Comparison of ENCODE assay signal across 23 cellular contexts in the genomic region with DNA sequence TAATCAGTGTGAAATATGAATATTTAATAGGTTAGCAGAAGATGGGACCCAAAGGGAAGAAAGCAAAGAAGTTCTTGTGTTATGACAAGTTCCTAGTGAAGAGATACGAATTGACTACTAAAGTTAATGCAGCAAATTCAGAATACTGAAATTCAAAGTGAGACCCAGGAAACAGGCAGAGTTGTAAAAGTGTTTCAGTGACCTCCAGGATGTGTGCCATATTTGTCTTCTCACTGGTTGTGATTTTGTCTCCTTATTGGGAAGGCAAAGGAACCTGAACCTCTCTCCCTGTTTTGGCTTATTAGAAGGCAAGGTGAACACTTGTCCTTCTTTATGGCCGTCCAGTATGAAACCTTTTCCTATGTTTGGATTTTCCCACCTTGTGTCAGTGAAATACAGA. TPM values are rescaled to one million over a fixed set of nuclear protein-coding genes. Genes with fewer than 3 reads are reported as not detected.
A peak's percentile ranks its signal among the peaks of the same experiment; 100 is the strongest.
DNase-seq lines count a peak whose midpoint lies in the region; ATAC-seq and TF ChIP-seq lines count a peak whose summit lies in the region.
"Had no signal": no experiment of that assay in that cellular context is flagged by ENCODE, and none has a peak within 500 bp of the region (broad histone marks: within the 10 kb centered on the region; RNA-seq: fewer than 3 reads in every experiment).

No MANE protein-coding gene starts in this region.

- H3K4me3 Mint-ChIP-seq in activated CD4-positive, alpha-beta T cell treated with anti-CD3 and anti-CD28 coated beads for 36 hours = no peak overlapping the region
- no peak overlapping the region for H3K4me3 Mint-ChIP-seq in activated naive CD4-positive, alpha-beta T cell treated with anti-CD3 and anti-CD28 coated beads for 36 hours
- no peak overlapping the region for H3K4me3 Mint-ChIP-seq in activated naive CD8-positive, alpha-beta T cell
- H3K4me3 Mint-ChIP-seq: CD4-positive, alpha-beta T cell; H9; HFFc6 had no signal

- no peaks in the 10 kb centered on the region for H4K20me1 ChIP-seq in Karpas-422 (ENCODE audit: insufficient read depth, low read depth, low read length)
- H4K20me1 ChIP-seq: BLaER1 had no signal

- in situ Hi-C loops in gastrocnemius medialis (cut with MboI; ENCODE audit: low sequenced_read_pairs in 4 of 4) = no loop called here

- no peak overlapping the region for H2AFZ ChIP-seq in Karpas-422 (ENCODE audit: low read length)

- no peak overlapping the region for H3K9ac ChIP-seq in Karpas-422 (ENCODE audit: low read length)
- H3K9ac ChIP-seq: BLaER1 had no signal

- TF ChIP-seq POLR2A in gastrocnemius medialis (IDR thresholded peaks at IDR 0.05) = no peak

- H3K36me3 ChIP-seq in gastrocnemius medialis (no peaks in the 10 kb centered on the region), Karpas-422 (ENCODE audit: insufficient read depth, low read length) (no peaks in the 10 kb centered on the region)
- H3K36me3 ChIP-seq: BLaER1 had no signal

- no peak for DNase-seq in activated CD4-positive, alpha-beta T cell treated with anti-CD3 and anti-CD28 coated beads for 36 hours
- no peak for DNase-seq in activated CD4-positive, alpha-beta T cell treated with anti-CD3 and anti-CD28 coated beads, Interleukin-2, amount 50 U/mL, for 4 hours
- no peak for DNase-seq in activated naive CD4-positive, alpha-beta T cell treated with anti-CD3 and anti-CD28 coated beads for 36 hours
- DNase-seq in activated naive CD4-positive, alpha-beta T cell (lab: John Stamatoyannopoulos, UW) = no peak
- no peak for DNase-seq in gastrocnemius medialis
- DNase-seq in Karpas-422 = no peak
- DNase-seq: ACHN; CD4-positive, alpha-beta T cell; COR-L47; DMS79; H9; MM.1S; NCI-H1048; NCI-H1436; NCI-H1930; NCI-H510A; SIG-M5 had no signal

- TF ChIP-seq CTCF in gastrocnemius medialis (IDR thresholded peaks at IDR 0.05 in 4 of 5, conservative IDR thresholded peaks at IDR 0.05 in 1 of 5) = no peak

- H3K9me2 ChIP-seq in Karpas-422 (replicated peaks; ENCODE audit: insufficient read depth, low read length) = no peaks in the 10 kb centered on the region

- H3K4me2 ChIP-seq in Karpas-422 (ENCODE audit: low read depth, low read length, poor library complexity, severe bottlenecking) = no peak overlapping the region
- H3K4me2 ChIP-seq: BLaER1 had no signal

- H3K27me3 Mint-ChIP-seq in activated CD4-positive, alpha-beta T cell treated with anti-CD3 and anti-CD28 coated beads for 36 hours = peaks cover 6% of the 10 kb centered on the region
- peaks cover 2% of the 10 kb centered on the region for H3K27me3 Mint-ChIP-seq in activated naive CD4-positive, alpha-beta T cell treated with anti-CD3 and anti-CD28 coated beads for 36 hours (ENCODE audit: low read depth)
- H3K27me3 Mint-ChIP-seq in activated naive CD8-positive, alpha-beta T cell = peaks cover 1% of the 10 kb centered on the region

- H3K27me3 ChIP-seq in gastrocnemius medialis = no peaks in the 10 kb centered on the region
- no peaks in the 10 kb centered on the region for H3K27me3 ChIP-seq in Karpas-422 (ENCODE audit: low read length)
- H3K27me3 ChIP-seq: BLaER1 had no signal

- no peak overlapping the region for H3K4me3 ChIP-seq in gastrocnemius medialis
- no peak overlapping the region for H3K4me3 ChIP-seq in Karpas-422 (ENCODE audit: low read length)
- H3K4me3 ChIP-seq: BLaER1 had no signal

- no peaks in the 10 kb centered on the region for H3K79me2 ChIP-seq in Karpas-422 (ENCODE audit: low read length)

- H3K9me3 ChIP-seq in gastrocnemius medialis = no peaks in the 10 kb centered on the region
- no peaks in the 10 kb centered on the region for H3K9me3 ChIP-seq in Karpas-422 (ENCODE audit: low read length)

- CTCF ChIA-PET in activated CD4-positive, alpha-beta T cell treated with anti-CD3 and anti-CD28 coated beads for 36 hours (lab: Charles Lee) = no interaction called here
- CTCF ChIA-PET in activated naive CD4-positive, alpha-beta T cell treated with anti-CD3 and anti-CD28 coated beads for 36 hours (lab: Charles Lee) = interaction anchor here (0.9 kb wide), 1 partner anchor 9 kb away, joined by 4 read pairs; no protein-coding TSS in a partner anchor

- peaks cover 26% of the 10 kb centered on the region for H3K4me1 Mint-ChIP-seq in activated CD4-positive, alpha-beta T cell treated with anti-CD3 and anti-CD28 coated beads for 36 hours
- peaks cover 22% of the 10 kb centered on the region for H3K4me1 Mint-ChIP-seq in activated naive CD4-positive, alpha-beta T cell treated with anti-CD3 and anti-CD28 coated beads for 36 hours (ENCODE audit: low read depth)
- H3K4me1 Mint-ChIP-seq in activated naive CD8-positive, alpha-beta T cell (ENCODE audit: low read depth) = peaks cover 12% of the 10 kb centered on the region

- H3K9me3 Mint-ChIP-seq in activated CD4-positive, alpha-beta T cell treated with anti-CD3 and anti-CD28 coated beads for 36 hours (ENCODE audit: low read depth) = peaks cover 12% of the 10 kb centered on the region
- peaks cover 10% of the 10 kb centered on the region for H3K9me3 Mint-ChIP-seq in activated naive CD4-positive, alpha-beta T cell treated with anti-CD3 and anti-CD28 coated beads for 36 hours
- peaks cover 8% of the 10 kb centered on the region for H3K9me3 Mint-ChIP-seq in activated naive CD8-positive, alpha-beta T cell (ENCODE audit: low read depth)
- H3K9me3 Mint-ChIP-seq: HFFc6 had no signal

- H3K4me1 ChIP-seq in gastrocnemius medialis (peaks cover 29 to 30% of the 10 kb centered on the region in 2 donors), Karpas-422 (ENCODE audit: low read length) (no peaks in the 10 kb centered on the region)
- H3K4me1 ChIP-seq: BLaER1 had no signal

- peak overlapping the region; percentile 44 to 80 (median 64) for H3K27ac ChIP-seq in gastrocnemius medialis
- no peak overlapping the region for H3K27ac ChIP-seq in Karpas-422 (ENCODE audit: low read length)
- H3K27ac ChIP-seq: 22Rv1, BLaER1, RWPE1 had no signal

- POLR2A ChIA-PET in activated CD4-positive, alpha-beta T cell treated with anti-CD3 and anti-CD28 coated beads for 36 hours (lab: Charles Lee) = no interaction called here

- H3K27ac Mint-ChIP-seq in activated CD4-positive, alpha-beta T cell treated with anti-CD3 and anti-CD28 coated beads for 36 hours = peak overlapping the region; percentile 86
- peak overlapping the region; percentile 39 for H3K27ac Mint-ChIP-seq in activated naive CD4-positive, alpha-beta T cell treated with anti-CD3 and anti-CD28 coated beads for 36 hours
- H3K27ac Mint-ChIP-seq in activated naive CD8-positive, alpha-beta T cell = peak overlapping the region; percentile 51
- H3K27ac Mint-ChIP-seq: CD4-positive, alpha-beta T cell; H9; HFFc6 had no signal

- intact Hi-C loops in activated CD4-positive, alpha-beta T cell treated with anti-CD3 and anti-CD28 coated beads for 36 hours (cut with DNase I, micrococcal nuclease) = loop anchor here (1.0 to 10.0 kb wide), 5 partner anchors 18 to 200 kb away; no protein-coding TSS in a partner anchor
- intact Hi-C loops in activated naive CD4-positive, alpha-beta T cell treated with anti-CD3 and anti-CD28 coated beads for 36 hours (cut with micrococcal nuclease) = loop anchor here (1.0 kb wide), 4 partner anchors 21 to 200 kb away; no protein-coding TSS in a partner anchor
- intact Hi-C loops in gastrocnemius medialis (cut with DNase I; ENCODE audit: low total_unique reads) = loop anchor here (5.0 kb wide), 2 partner anchors 213 to 413 kb away; a partner anchor contains a TSS

- peaks cover 8% of the 10 kb centered on the region for H3K36me3 Mint-ChIP-seq in activated CD4-positive, alpha-beta T cell treated with anti-CD3 and anti-CD28 coated beads for 36 hours (ENCODE audit: low read depth)
- peaks cover 2% of the 10 kb centered on the region for H3K36me3 Mint-ChIP-seq in activated naive CD4-positive, alpha-beta T cell treated with anti-CD3 and anti-CD28 coated beads for 36 hours (ENCODE audit: low read depth)
- H3K36me3 Mint-ChIP-seq in activated naive CD8-positive, alpha-beta T cell = no peaks in the 10 kb centered on the region

- ATAC-seq in activated CD4-positive, alpha-beta T cell treated with anti-CD3 and anti-CD28 coated beads for 36 hours = peak; percentile 47
- ATAC-seq in gastrocnemius medialis = peak in 1 of 2 donors; percentile 7
- no peak for ATAC-seq in HG02678 (IDR thresholded peaks at IDR 0.05; ENCODE audit: unreplicated experiment)

RNA-seq across cellular contexts. Expression of a gene that starts 51.8 kb away (rescaled TPM):
- 10 to 100 TPM; 18.4 to 23.4 TPM for total RNA-seq in activated CD4-positive, alpha-beta T cell treated with anti-CD3 and anti-CD28 coated beads for 36 hours
- 10 to 100 TPM; 14.6 to 16.3 TPM for total RNA-seq in activated naive CD4-positive, alpha-beta T cell treated with anti-CD3 and anti-CD28 coated beads for 36 hours
- 10 to 100 TPM in 2 of 4 donors, 1 to 10 TPM in 2; 5.2 to 33.5 (median 12.5) TPM for total RNA-seq in gastrocnemius medialis
- 13.8 and 15.1 TPM in 2 replicates for total RNA-seq in Karpas-422 (2014; rRNA removed; shearing (Covaris generic); ENCODE audit: low replicate concordance)
